Comparison of ENCODE assay signal across 8 cellular contexts in the genomic region with DNA sequence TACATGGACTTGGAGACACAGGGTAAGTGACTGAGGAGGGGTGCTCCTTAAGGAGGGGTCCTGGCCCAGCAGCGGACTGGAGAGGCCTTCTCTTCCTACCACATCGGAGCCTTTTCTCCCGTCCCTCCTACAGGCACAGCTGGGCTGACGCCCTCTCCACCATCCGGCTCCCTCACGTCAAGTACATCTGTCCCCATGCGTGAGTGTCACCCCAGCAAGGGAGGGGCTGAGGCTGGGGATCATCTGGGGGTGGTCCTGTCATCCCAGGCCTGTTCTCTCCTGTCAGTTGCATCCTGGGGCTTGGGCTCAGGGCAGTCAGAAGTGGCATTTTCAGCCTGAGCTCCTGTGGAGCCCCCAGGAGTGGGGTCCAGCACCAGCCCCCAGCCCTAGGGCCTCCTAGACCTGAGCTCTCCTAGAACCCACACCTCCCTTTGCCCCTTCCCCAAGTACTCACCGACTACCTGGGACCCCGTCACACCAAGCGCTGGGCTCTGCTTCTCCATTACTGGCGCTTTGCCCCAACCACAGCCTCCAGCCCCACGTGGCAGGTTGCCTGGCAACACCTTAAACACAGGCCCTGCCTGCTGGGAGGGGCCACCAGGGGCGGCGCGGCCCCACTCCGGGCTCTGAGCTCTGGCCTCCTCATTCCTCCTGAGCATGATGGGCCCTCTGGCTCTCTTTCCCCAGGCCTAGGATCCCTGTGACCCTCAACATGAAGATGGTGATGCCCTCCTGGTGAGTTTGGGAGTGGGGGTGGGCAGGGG. TPM values are rescaled to one million over a fixed set of nuclear protein-coding genes. Genes with fewer than 3 reads are reported as not detected.
DNase-seq lines count a peak whose midpoint lies in the region; ATAC-seq lines count a peak whose summit lies in the region.

No MANE protein-coding gene starts in this region.

- H4K20me1 ChIP-seq in BLaER1: peaks cover 16% of the 10 kb centered on the region

- H3K9me3 ChIP-seq in BLaER1: no peaks in the 10 kb centered on the region

- no peaks in the 10 kb centered on the region for H3K27me3 ChIP-seq in BLaER1

- no peak for ATAC-seq in HG02981 (IDR thresholded peaks at IDR 0.05; ENCODE audit: unreplicated experiment)

- H3K4me2 ChIP-seq in BLaER1: peak overlapping the region; percentile 94

- H3K4me3 ChIP-seq in BLaER1: no peak overlapping the region

- H3K4me1 ChIP-seq in BLaER1: peaks cover 27% of the 10 kb centered on the region

- DNase-seq in M059J (ENCODE audit: low read depth) (peak; percentile 54), astrocyte of the hippocampus (ENCODE audit: low read depth, low spot score) (peak; percentile 87), lung microvascular endothelial cell (ENCODE audit: low read depth in 2 of 2) (peak; percentile 53 to 54), NCI-H1694 treated with DMSO at 0.1 percent for 48 hours (lab: John Stamatoyannopoulos, UW) (no peak), pons (ENCODE audit: low spot score) (no peak)
- DNase-seq in stimulated activated naive CD4-positive, alpha-beta T cell treated with Interleukin-2 at 50 U/mL for 16 hours (lab: John Stamatoyannopoulos, UW): no peak

- H3K36me3 ChIP-seq in BLaER1: peaks cover 60% of the 10 kb centered on the region

- peak overlapping the region; percentile 87; the same call in 1 of the 2 replicates for H3K9ac ChIP-seq in BLaER1

- 0 out of 2 replicates have a peak overlapping the region, but pooled peaks have one; percentile 26 for H3K27ac ChIP-seq in BLaER1

RNA-seq across cellular contexts. Expression of gene LYPLA2, which starts 2.3 kb away (rescaled TPM):
- 52.5 and 71.7 TPM in 2 replicates for total RNA-seq in M059J (2014; rRNA removed; shearing (Covaris generic))
- 92.7 and 108 TPM in 2 replicates for total RNA-seq in lung microvascular endothelial cell

RNA-seq across cellular contexts. Expression of gene GALE, which starts 7.4 kb away (rescaled TPM):
- total RNA-seq in M059J (2014; rRNA removed; shearing (Covaris generic)): 64.3 and 80.7 TPM in 2 replicates
- total RNA-seq in lung microvascular endothelial cell: 16.7 and 19.6 TPM in 2 replicates

RNA-seq across cellular contexts. Expression of gene PITHD1, which starts 15.0 kb away (rescaled TPM):
- 81.8 and 95.6 TPM in 2 replicates for total RNA-seq in M059J (2014; rRNA removed; shearing (Covaris generic))
- total RNA-seq in lung microvascular endothelial cell: 24.6 and 29.0 TPM in 2 replicates

RNA-seq across cellular contexts. Expression of gene HMGCL, which starts 32.0 kb away (rescaled TPM):
- total RNA-seq in M059J (2014; rRNA removed; shearing (Covaris generic)): 41.8 and 43.2 TPM in 2 replicates
- total RNA-seq in lung microvascular endothelial cell: 37.3 and 40.7 TPM in 2 replicates

RNA-seq across cellular contexts. Expression of gene ELOA, which starts 49.9 kb away (rescaled TPM):
- total RNA-seq in M059J (2014; rRNA removed; shearing (Covaris generic)): 57.6 and 74.5 TPM in 2 replicates
- total RNA-seq in lung microvascular endothelial cell: 13.9 and 22.2 TPM in 2 replicates

Comparison
In these comparisons a context has a peak if more than half of its experiments do, and no peak if none do; other contexts are left out.
1. DNase-seq: peak in M059J (single experiment), astrocyte of the hippocampus (single experiment) and lung microvascular endothelial cell (2 of 2); none in stimulated activated naive CD4-positive, alpha-beta T cell treated with Interleukin-2 at 50 U/mL for 16 hours (single experiment), NCI-H1694 treated with DMSO at 0.1 percent for 48 hours (single experiment) and pons (single experiment).